ENCODE assay signal across 18 cellular contexts in genomic region chr14:50957296-50957695, GRCh38. TPM values are rescaled to one million over a fixed set of nuclear protein-coding genes. Genes with fewer than 3 reads are reported as not detected.
A peak's percentile ranks its signal among the peaks of the same experiment; 100 is the strongest.
DNase-seq lines count a peak whose midpoint lies in the region; ATAC-seq and TF ChIP-seq lines count a peak whose summit lies in the region.
"Had no signal": no experiment of that assay in that cellular context is flagged by ENCODE, and none has a peak within 500 bp of the region (broad histone marks: within the 10 kb centered on the region; RNA-seq: fewer than 3 reads in every experiment).

No MANE protein-coding gene starts in this region.

- H3K27me3 ChIP-seq in right lobe of liver = no peaks in the 10 kb centered on the region
- H3K27me3 ChIP-seq: neutrophil, transverse colon had no signal

- intact Hi-C loops in right lobe of liver (cut with DNase I) = no loop called here

- TF ChIP-seq CTCF in fibroblast of mammary gland (conservative IDR thresholded peaks at IDR 0.05; ENCODE audit: control insufficient read depth, insufficient read depth, low read depth, low read length) (no peak), right lobe of liver (IDR thresholded peaks at IDR 0.05) (no peak)

- no peaks in the 10 kb centered on the region for H3K4me1 ChIP-seq in right lobe of liver

- H3K27ac ChIP-seq in right lobe of liver = no peak overlapping the region
- H3K27ac ChIP-seq: neutrophil, VCaP had no signal

- TF ChIP-seq POLR2A in right lobe of liver (IDR thresholded peaks at IDR 0.05) = no peak

- H3K9me3 ChIP-seq in right lobe of liver = no peaks in the 10 kb centered on the region
- H3K9me3 ChIP-seq: neutrophil, transverse colon had no signal

- no peaks in the 10 kb centered on the region for H3K36me3 ChIP-seq in right lobe of liver
- H3K36me3 ChIP-seq: neutrophil, transverse colon had no signal

- peak; percentile 52 for DNase-seq in A172 (ENCODE audit: low spot score)
- DNase-seq in HCEC 1CT = peak; percentile 57
- peak; percentile 11 for DNase-seq in SHP77 treated with DMSO at 0.1 percent for 48 hours (lab: John Stamatoyannopoulos, UW)
- DNase-seq in fibroblast of mammary gland (ENCODE audit: low read depth) = peak; percentile 84
- DNase-seq in right lobe of liver = no peak
- DNase-seq in activated gamma-delta T cell treated with Interleukin-2 at 50 U/mL for 16 hours = no peak
- DNase-seq in NCI-H510A treated with DMSO at 0.1 percent for 48 hours (lab: John Stamatoyannopoulos, UW) = no peak
- DNase-seq: ACHN; activated CD8-positive, alpha-beta T cell treated with anti-CD3 and anti-CD28 coated beads for 36 hours; head of caudate nucleus; NCI-H1417 treated with DMSO at 0.1 percent for 48 hours; NCI-H345; transverse colon had no signal

- WGBS in right lobe of liver (ENCODE audit: insufficient coverage, low coverage, low lambda C conversion rate, missing lambda C conversion rate) = 73% methylated on average over 3 of the region's 3 CpGs

- ATAC-seq in GM21367 (IDR thresholded peaks at IDR 0.05; ENCODE audit: unreplicated experiment) (no peak), right lobe of liver (no peak)
- ATAC-seq: activated CD8-positive, alpha-beta T cell treated with anti-CD3 and anti-CD28 coated beads for 36 hours; stimulated activated effector memory CD8-positive, alpha-beta T cell treated with anti-CD3 and anti-CD28 coated beads, Interleukin-12 subunit alpha, Interleukin-12 subunit beta, amount 100 ng/mL, for 72 hours had no signal

- H3K4me3 ChIP-seq in fibroblast of mammary gland (ENCODE audit: control insufficient read depth, low read depth, low read length) (no peak overlapping the region), right lobe of liver (no peak overlapping the region)
- H3K4me3 ChIP-seq: smooth muscle cell, transverse colon had no signal

RNA-seq across cellular contexts. Expression of gene PYGL, which starts 13.0 kb away (rescaled TPM):
- 52.9 and 61.2 TPM in 2 replicates for total RNA-seq in A172 (2014; rRNA removed; shearing (Covaris generic))
- total RNA-seq in right lobe of liver = 100 to 1,000 TPM in 3 of 6 experiments, 10 to 100 TPM in 3; 80.1 to 130 (median 107) TPM

Comparison
In these comparisons a context has a peak if more than half of its experiments do, and no peak if none do; other contexts are left out.
1. DNase-seq: peak in A172 (single experiment), HCEC 1CT (single experiment), SHP77 treated with DMSO at 0.1 percent for 48 hours (single experiment) and fibroblast of mammary gland (single experiment); none in right lobe of liver (0 of 3), activated gamma-delta T cell treated with Interleukin-2 at 50 U/mL for 16 hours (single experiment) and NCI-H510A treated with DMSO at 0.1 percent for 48 hours (single experiment).